1 cellular context compared by ENCODE assay signal in genomic region chr12:111753144-111753881, GRCh38.
TF ChIP-seq lines count a peak whose summit lies in the region.

No MANE protein-coding gene starts in this region.

TF ChIP-seq in HepG2, 621 proteins besides CTCF, POLR2A, EP300 and RAD21 (continued from another document and continues in another):
- TF ChIP-seq ZBTB33 (CRISPR knock-in tag; IDR thresholded peaks at IDR 0.05) (peak; percentile 62), DR1 (CRISPR knock-in tag; IDR thresholded peaks at IDR 0.05) (no peak), HMG20A (CRISPR knock-in tag; IDR thresholded peaks at IDR 0.05; ENCODE audit: borderline replicate concordance) (no peak), CBX1 (IDR thresholded peaks at IDR 0.05; ENCODE audit: low read depth) (no peak), EZH2 (conservative IDR thresholded peaks at IDR 0.05; ENCODE audit: low read depth, low read length) (no peak), ZNF18 (CRISPR knock-in tag; IDR thresholded peaks at IDR 0.05; ENCODE audit: insufficient replicate concordance) (no peak), MXD1 (CRISPR knock-in tag; IDR thresholded peaks at IDR 0.05) (no peak), GABPA (IDR thresholded peaks at IDR 0.05; ENCODE audit: low read depth, low read length) (no peak), GABPA (CRISPR knock-in tag; IDR thresholded peaks at IDR 0.05; ENCODE audit: low read depth) (no peak), HNRNPH1 (optimal IDR thresholded peaks at IDR 0.05; ENCODE audit: low read depth, low read length) (no peak), XRCC5 (optimal IDR thresholded peaks at IDR 0.05; ENCODE audit: low read length) (no peak), ZNF17 (CRISPR knock-in tag; IDR thresholded peaks at IDR 0.05) (no peak), ZNF407 (CRISPR knock-in tag; IDR thresholded peaks at IDR 0.05; ENCODE audit: not compliant biosample characterization) (no peak), TCF12 (IDR thresholded peaks at IDR 0.05) (no peak), TCF12 (CRISPR knock-in tag; IDR thresholded peaks at IDR 0.05) (no peak), ZNF569 (CRISPR knock-in tag; IDR thresholded peaks at IDR 0.05; ENCODE audit: borderline replicate concordance) (no peak), SMAD1 (CRISPR knock-in tag; IDR thresholded peaks at IDR 0.05; ENCODE audit: borderline replicate concordance, low read depth) (no peak), CENPX (CRISPR knock-in tag; IDR thresholded peaks at IDR 0.05) (no peak), PLRG1 (conservative IDR thresholded peaks at IDR 0.05) (no peak), ZNF629 (CRISPR knock-in tag; conservative IDR thresholded peaks at IDR 0.05) (no peak), MYNN (CRISPR knock-in tag; IDR thresholded peaks at IDR 0.05; ENCODE audit: low read depth) (no peak), ZFP36L1 (CRISPR knock-in tag; IDR thresholded peaks at IDR 0.05) (no peak), ZNF777 (CRISPR knock-in tag; IDR thresholded peaks at IDR 0.05) (no peak), MLXIP (CRISPR knock-in tag; IDR thresholded peaks at IDR 0.05; ENCODE audit: borderline replicate concordance) (no peak), ZBTB38 (CRISPR knock-in tag; IDR thresholded peaks at IDR 0.05) (0 out of 2 replicates have a peak, but pooled peaks have one; percentile 37), MBD4 (IDR thresholded peaks at IDR 0.05; ENCODE audit: borderline replicate concordance, low read length) (no peak), MED13 (CRISPR knock-in tag; IDR thresholded peaks at IDR 0.05) (no peak), MIER3 (CRISPR knock-in tag; IDR thresholded peaks at IDR 0.05; ENCODE audit: borderline replicate concordance) (no peak), MAX (IDR thresholded peaks at IDR 0.05) (no peak; the same call in 1 of the 2 replicates), ZNF619 (CRISPR knock-in tag; IDR thresholded peaks at IDR 0.05) (0 out of 2 replicates have a peak, but pooled peaks have one; percentile 35), ZNF362 (CRISPR knock-in tag; IDR thresholded peaks at IDR 0.05; ENCODE audit: borderline replicate concordance) (no peak), ZNF543 (CRISPR knock-in tag; IDR thresholded peaks at IDR 0.05) (no peak), YEATS4 (CRISPR knock-in tag; IDR thresholded peaks at IDR 0.05; ENCODE audit: borderline replicate concordance) (no peak), EED (CRISPR knock-in tag; IDR thresholded peaks at IDR 0.05) (no peak), RFXAP (CRISPR knock-in tag; IDR thresholded peaks at IDR 0.05; ENCODE audit: borderline replicate concordance) (no peak), RFX1 (IDR thresholded peaks at IDR 0.05) (no peak), ZNF550 (CRISPR knock-in tag; IDR thresholded peaks at IDR 0.05; ENCODE audit: borderline replicate concordance) (no peak), TMF1 (CRISPR knock-in tag; IDR thresholded peaks at IDR 0.05; ENCODE audit: low read depth) (no peak), HMGXB4 (CRISPR knock-in tag; IDR thresholded peaks at IDR 0.05; ENCODE audit: borderline replicate concordance in 1 of 2, low read depth in 1 of 2) (peak in 1 of 2 experiments; percentile 53; a peak in 1 of 4 replicates), RFX3 (CRISPR knock-in tag; IDR thresholded peaks at IDR 0.05) (no peak), THAP8 (CRISPR knock-in tag; IDR thresholded peaks at IDR 0.05; ENCODE audit: borderline replicate concordance) (no peak), BCL3 (CRISPR knock-in tag; IDR thresholded peaks at IDR 0.05) (no peak), TOE1 (CRISPR knock-in tag; IDR thresholded peaks at IDR 0.05) (no peak), ATF7 (IDR thresholded peaks at IDR 0.05) (no peak), ATF7 (CRISPR knock-in tag; IDR thresholded peaks at IDR 0.05) (no peak), CCDC6 (CRISPR knock-in tag; IDR thresholded peaks at IDR 0.05) (no peak), ZNF446 (CRISPR knock-in tag; IDR thresholded peaks at IDR 0.05) (no peak), ZNF160 (CRISPR knock-in tag; IDR thresholded peaks at IDR 0.05) (no peak)
